25 cellular contexts compared by ENCODE assay signal in the genomic region with DNA sequence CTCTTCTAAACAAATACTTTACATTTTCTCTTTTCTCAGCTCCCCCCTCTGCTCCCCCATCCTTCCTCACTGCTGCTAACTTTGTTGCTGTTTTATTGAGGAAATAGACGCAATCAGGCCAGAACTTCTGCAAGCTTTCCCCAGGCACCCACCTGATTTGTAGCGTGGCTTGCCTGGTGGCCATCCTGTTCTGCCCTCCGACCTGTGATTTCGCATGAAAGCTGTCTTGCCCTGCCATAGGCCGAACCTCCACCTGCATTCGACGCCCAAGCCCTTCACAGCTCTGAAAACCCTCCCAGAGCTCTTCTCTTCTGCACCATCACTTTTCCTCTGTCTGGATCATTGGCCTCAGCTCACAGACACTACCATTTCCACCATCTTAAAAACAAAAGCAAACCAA.
DNase-seq lines count a peak whose midpoint lies in the region; ATAC-seq, FAIRE-seq and TF ChIP-seq lines count a peak whose summit lies in the region.
"Had no signal": no experiment of that assay in that cellular context is flagged by ENCODE, and none has a peak within 500 bp of the region (broad histone marks: within the 10 kb centered on the region; RNA-seq: fewer than 3 reads in every experiment).

No MANE protein-coding gene starts in this region.

- FAIRE-seq in H1 (lab: Jason Lieb, UNC) = no peak
- FAIRE-seq: GM12891 had no signal

- H3K4me1 Mint-ChIP-seq in H9 (peaks cover 18% of the 10 kb centered on the region in 2 experiments), nephron (peaks cover 19% of the 10 kb centered on the region), progenitor cell of endocrine pancreas (ENCODE audit: low read depth) (peaks cover 7% of the 10 kb centered on the region)
- H3K4me1 Mint-ChIP-seq in T-helper 2 cell treated with Interferon-gamma antibody and Interleukin-4, amounts not matched to agents 5 μg/mL and 100 μg/mL, for 36 hours (ENCODE audit: low read depth) = no peaks in the 10 kb centered on the region
- H3K4me1 Mint-ChIP-seq in activated naive CD4-positive, alpha-beta T cell treated with anti-CD3 and anti-CD28 coated beads for 36 hours (ENCODE audit: low read depth) = no peaks in the 10 kb centered on the region

- POLR2A ChIA-PET in H1 (lab: Charles Lee; ENCODE audit: partially characterized antibody) = interaction anchor here (0.9 to 3.1 kb wide), 7 partner anchors 9 to 98 kb away, joined by 3 to 11 read pairs (median 4); no protein-coding TSS in a partner anchor

- H3K14ac ChIP-seq in H9 (ENCODE audit: insufficient read depth, low read length) (no peak overlapping the region), H1 (ENCODE audit: insufficient read length) (no peak overlapping the region)

- no peak for TF ChIP-seq POLR2A in H1 (IDR thresholded peaks at IDR 0.05; ENCODE audit: control extremely low read depth in 1 of 2, low read depth in 2 of 2, low read length in 2 of 2)

- H3K4me3 Mint-ChIP-seq in H9 (peak overlapping the region; percentile 7 to 41; a peak in 4 of 5 replicates), nephron (peak overlapping the region; percentile 47 to 65 (median 55)), progenitor cell of endocrine pancreas (ENCODE audit: low read depth) (peak overlapping the region; percentile 56)
- H3K4me3 Mint-ChIP-seq in T-helper 2 cell treated with Interferon-gamma antibody and Interleukin-4, amounts not matched to agents 5 μg/mL and 100 μg/mL, for 36 hours = no peak overlapping the region
- no peak overlapping the region for H3K4me3 Mint-ChIP-seq in activated naive CD4-positive, alpha-beta T cell treated with anti-CD3 and anti-CD28 coated beads for 36 hours
- H3K4me3 Mint-ChIP-seq: CD4-positive, alpha-beta T cell had no signal

- TF ChIP-seq RAD21 in H1 (IDR thresholded peaks at IDR 0.05 in 1 of 2, conservative IDR thresholded peaks at IDR 0.05 in 1 of 2; ENCODE audit: low read depth in 2 of 2, low read length in 2 of 2) = no peak

- H4K20me1 ChIP-seq in H9 (ENCODE audit: control insufficient read depth, insufficient read depth, insufficient read length) (no peaks in the 10 kb centered on the region), H1 (replicated peaks in 1 of 2; ENCODE audit: control insufficient read depth in 1 of 2, insufficient read depth in 2 of 2, low read length in 2 of 2) (no peaks in the 10 kb centered on the region)

- H4K8ac ChIP-seq in H9 (replicated peaks; ENCODE audit: insufficient read length, low read depth, low read length) (no peak overlapping the region), H1 (ENCODE audit: extremely low read depth, insufficient read depth, low read length) (no peak overlapping the region)

- DNase-seq in H9 (no peak), H1 (ENCODE audit: low read depth in 1 of 2, low spot score in 2 of 2) (no peak), progenitor cell of endocrine pancreas (ENCODE audit: low spot score, unreplicated experiment) (no peak), left lobe of liver (ENCODE audit: low spot score) (no peak)
- no peak for DNase-seq in T-helper 2 cell treated with Interferon-gamma antibody and Interleukin-4, amounts not matched to agents 5 μg/mL and 100 μg/mL, for 36 hours (ENCODE audit: low spot score)
- DNase-seq in activated naive CD4-positive, alpha-beta T cell treated with anti-CD3 and anti-CD28 coated beads for 36 hours = no peak
- DNase-seq: CD4-positive, alpha-beta T cell; COR-L47; DMS 273 treated with DMSO at 0.1 percent for 48 hours; DND-41; HCEC 1CT; NCI-H1105; NCI-H2081; NCI-H2171; NCI-H345; NCI-H524; NCI-H774; NK-92 treated with Interleukin-12 subunit alpha and Interleukin-12 subunit beta, amount 100 ng/mL, for 24 hours; Peyer's patch; SJCRH30 had no signal

- no peak overlapping the region for H3T11ph ChIP-seq in H9 (ENCODE audit: low read length)

- peaks cover 25% of the 10 kb centered on the region for H3K27me3 Mint-ChIP-seq in H9 (ENCODE audit: low read depth)
- no peaks in the 10 kb centered on the region for H3K27me3 Mint-ChIP-seq in nephron (ENCODE audit: low read depth)
- peaks cover 9% of the 10 kb centered on the region for H3K27me3 Mint-ChIP-seq in progenitor cell of endocrine pancreas
- H3K27me3 Mint-ChIP-seq in T-helper 2 cell treated with Interferon-gamma antibody and Interleukin-4, amounts not matched to agents 5 μg/mL and 100 μg/mL, for 36 hours (ENCODE audit: low read depth) = peaks cover 30% of the 10 kb centered on the region
- H3K27me3 Mint-ChIP-seq in activated naive CD4-positive, alpha-beta T cell treated with anti-CD3 and anti-CD28 coated beads for 36 hours (ENCODE audit: low read depth) = peaks cover 36% of the 10 kb centered on the region

- H3K79me1 ChIP-seq in H9 (ENCODE audit: insufficient read depth, low read depth, low read length, poor library complexity, severe bottlenecking) (no peaks in the 10 kb centered on the region), H1 (ENCODE audit: low read depth, low read length) (no peaks in the 10 kb centered on the region)

- no peak for TF ChIP-seq CTCF in H9 (conservative IDR thresholded peaks at IDR 0.05)
- TF ChIP-seq CTCF in H1 (IDR thresholded peaks at IDR 0.05; ENCODE audit: control extremely low read depth in 1 of 3, insufficient read depth in 1 of 3, low read depth in 1 of 3, low read length in 3 of 3) = no peak
- no peak for TF ChIP-seq CTCF in nephron (IDR thresholded peaks at IDR 0.05; ENCODE audit: unreplicated experiment in 3 of 3)
- TF ChIP-seq CTCF in progenitor cell of endocrine pancreas (IDR thresholded peaks at IDR 0.05; ENCODE audit: unreplicated experiment) = no peak

- H3K9ac ChIP-seq in H9 (ENCODE audit: extremely low read depth, insufficient read length, low read length) (no peak overlapping the region), H1 (replicated peaks in 1 of 4; ENCODE audit: extremely low read depth in 1 of 4, low read depth in 3 of 4, low read length in 3 of 4) (no peak overlapping the region)
- H3K9ac ChIP-seq: KMS-11 had no signal

- H3K9me3 Mint-ChIP-seq in H9 = no peaks in the 10 kb centered on the region
- no peaks in the 10 kb centered on the region for H3K9me3 Mint-ChIP-seq in nephron
- H3K9me3 Mint-ChIP-seq in progenitor cell of endocrine pancreas (ENCODE audit: low read depth) = no peaks in the 10 kb centered on the region
- H3K9me3 Mint-ChIP-seq in T-helper 2 cell treated with Interferon-gamma antibody and Interleukin-4, amounts not matched to agents 5 μg/mL and 100 μg/mL, for 36 hours = no peaks in the 10 kb centered on the region
- no peaks in the 10 kb centered on the region for H3K9me3 Mint-ChIP-seq in activated naive CD4-positive, alpha-beta T cell treated with anti-CD3 and anti-CD28 coated beads for 36 hours
- H3K9me3 Mint-ChIP-seq: CD4-positive, alpha-beta T cell had no signal

- H3K27me3 ChIP-seq in H9 (ENCODE audit: insufficient read depth, low read length) = no peaks in the 10 kb centered on the region
- peaks cover 0 to 4% (median 0%) of the 10 kb centered on the region in 4 experiments; a peak in 2 of 7 replicates for H3K27me3 ChIP-seq in H1 (replicated peaks in 1 of 4; ENCODE audit: control insufficient read depth in 3 of 4, extremely low read depth in 1 of 4, insufficient read depth in 3 of 4, low read length in 3 of 4)
- H3K27me3 ChIP-seq: Peyer's patch, SJCRH30 had no signal

- H2BK15ac ChIP-seq in H9 (ENCODE audit: low read depth, low read length) (no peak overlapping the region), H1 (ENCODE audit: low read length) (no peak overlapping the region)

- H4K5ac ChIP-seq in H9 (ENCODE audit: insufficient read length, low read depth, low read length) (no peak overlapping the region), H1 (ENCODE audit: insufficient read length, low read depth, low read length) (no peak overlapping the region)

- H3K36me3 Mint-ChIP-seq in H9 (ENCODE audit: insufficient read depth in 1 of 3, low read depth in 3 of 3) (no peaks in the 10 kb centered on the region; a peak in 1 of 7 replicates), nephron (ENCODE audit: low read depth) (no peaks in the 10 kb centered on the region), progenitor cell of endocrine pancreas (ENCODE audit: insufficient read depth) (no peaks in the 10 kb centered on the region)
- H3K36me3 Mint-ChIP-seq in T-helper 2 cell treated with Interferon-gamma antibody and Interleukin-4, amounts not matched to agents 5 μg/mL and 100 μg/mL, for 36 hours (ENCODE audit: low read depth) = no peaks in the 10 kb centered on the region
- H3K36me3 Mint-ChIP-seq in activated naive CD4-positive, alpha-beta T cell treated with anti-CD3 and anti-CD28 coated beads for 36 hours (ENCODE audit: low read depth) = no peaks in the 10 kb centered on the region

- H2BK5ac ChIP-seq in H9 (ENCODE audit: insufficient read length, low read length) (no peak overlapping the region), H1 (ENCODE audit: low read depth, low read length) (no peak overlapping the region)

- H2BK20ac ChIP-seq in H9 (ENCODE audit: low read depth, low read length, poor library complexity, severe bottlenecking) (no peak overlapping the region), H1 (ENCODE audit: low read length) (peak overlapping the region; percentile 23)

- intact Hi-C loops in activated naive CD4-positive, alpha-beta T cell treated with anti-CD3 and anti-CD28 coated beads for 36 hours (cut with micrococcal nuclease) = no loop called here

- no peak overlapping the region for H2AK5ac ChIP-seq in H9 (ENCODE audit: insufficient read length, low read length)
- peak overlapping the region; percentile 32 for H2AK5ac ChIP-seq in H1 (ENCODE audit: low read depth, low read length)

- H3K23ac ChIP-seq in H9 (ENCODE audit: insufficient read length, low read depth, low read length) (no peak overlapping the region), H1 (ENCODE audit: insufficient read length) (no peak overlapping the region)

- H3K9me3 ChIP-seq in H9 (ENCODE audit: control insufficient read depth, low read depth, low read length) = no peaks in the 10 kb centered on the region
- H3K9me3 ChIP-seq in H1 (ENCODE audit: insufficient read depth in 2 of 2, low read depth in 1 of 2, low read length in 1 of 2) = no peaks in the 10 kb centered on the region
- H3K9me3 ChIP-seq: Peyer's patch, SJCRH30 had no signal

- no CpG with 5 or more reads among the region's 7 CpGs for WGBS in H9 (ENCODE audit: extremely low coverage, insufficient read length, low lambda C conversion rate)
- WGBS in H1 (ENCODE audit: extremely low coverage in 1 of 2, insufficient coverage in 1 of 2, insufficient read length in 1 of 2, insufficient replicate concordance in 2 of 2, low coverage in 1 of 2, low lambda C conversion rate in 2 of 2, missing lambda C conversion rate in 1 of 2), 2 experiments = 83% methylated on average over 7 of the region's 7 CpGs; no CpG with 5 or more reads in 1 of the 2 experiments

- H3K79me2 ChIP-seq in H9 (ENCODE audit: insufficient read depth, low read length) (no peaks in the 10 kb centered on the region), H1 (ENCODE audit: control insufficient read depth in 1 of 2, insufficient read depth in 2 of 2, low read length in 2 of 2) (no peaks in the 10 kb centered on the region)

- no peaks in the 10 kb centered on the region for H3K36me3 ChIP-seq in H1 (ENCODE audit: control insufficient read depth in 2 of 4, insufficient read depth in 4 of 4, low read length in 3 of 4)
- H3K36me3 ChIP-seq: Peyer's patch, SJCRH30 had no signal

- CTCF ChIA-PET in H1 (lab: Charles Lee; ENCODE audit: partially characterized antibody) = interaction anchor here (0.6 to 1.9 kb wide), 11 partner anchors 12 to 508 kb away, joined by 3 to 7 read pairs (median 3); no protein-coding TSS in a partner anchor
- CTCF ChIA-PET in activated naive CD4-positive, alpha-beta T cell treated with anti-CD3 and anti-CD28 coated beads for 36 hours (lab: Charles Lee) = no interaction called here

- no peaks in the 10 kb centered on the region for H3K23me2 ChIP-seq in H9 (ENCODE audit: insufficient read length, low read depth, low read length, poor library complexity, severe bottlenecking)
- peaks cover 3% of the 10 kb centered on the region; the same call in 1 of the 2 replicates for H3K23me2 ChIP-seq in H1 (ENCODE audit: low read depth, low read length)

- H3K27ac Mint-ChIP-seq in H9 = no peak overlapping the region; a peak in 1 of 7 replicates
- H3K27ac Mint-ChIP-seq in nephron = peak overlapping the region; percentile 10 to 58 (median 44)
- H3K27ac Mint-ChIP-seq in progenitor cell of endocrine pancreas = peak overlapping the region; percentile 26
- no peak overlapping the region for H3K27ac Mint-ChIP-seq in T-helper 2 cell treated with Interferon-gamma antibody and Interleukin-4, amounts not matched to agents 5 μg/mL and 100 μg/mL, for 36 hours
- H3K27ac Mint-ChIP-seq in activated naive CD4-positive, alpha-beta T cell treated with anti-CD3 and anti-CD28 coated beads for 36 hours = no peak overlapping the region
- H3K27ac Mint-ChIP-seq: CD4-positive, alpha-beta T cell had no signal

- H3K18ac ChIP-seq in H9 (ENCODE audit: insufficient read length, low read depth, low read length) = no peak overlapping the region
- H3K18ac ChIP-seq in H1 (ENCODE audit: extremely low read depth, low read length) = no peak overlapping the region

- no peak overlapping the region for H4K91ac ChIP-seq in H9 (ENCODE audit: insufficient read length, low read depth, low read length)
- peak overlapping the region; percentile 31 for H4K91ac ChIP-seq in H1 (replicated peaks; ENCODE audit: insufficient read length, low read length)

- peaks cover 3% of the 10 kb centered on the region; the same call in 1 of the 2 replicates for H3K4me1 ChIP-seq in H9 (ENCODE audit: insufficient read depth, low read length)
- peaks cover 2 to 6% (median 3%) of the 10 kb centered on the region in 4 experiments for H3K4me1 ChIP-seq in H1 (replicated peaks in 1 of 4; ENCODE audit: control insufficient read depth in 3 of 4, insufficient read depth in 4 of 4, low read length in 3 of 4)
- H3K4me1 ChIP-seq: SJCRH30 had no signal

- H3K4me2 ChIP-seq in H9 (ENCODE audit: insufficient read depth, insufficient read length, low read length) (no peak overlapping the region), H1 (ENCODE audit: insufficient read depth in 1 of 2, low read depth in 2 of 2, low read length in 2 of 2) (no peak overlapping the region; a peak in 1 of 4 replicates)
- H3K4me2 ChIP-seq: KMS-11 had no signal

- H3K4ac ChIP-seq in H9 (ENCODE audit: low read depth, low read length) (no peak overlapping the region), H1 (replicated peaks; ENCODE audit: insufficient read length, low read depth, low read length) (no peak overlapping the region)

- no peak overlapping the region for H2BK120ac ChIP-seq in H9 (ENCODE audit: low read depth, low read length, poor library complexity, severe bottlenecking)
- no peak overlapping the region for H2BK120ac ChIP-seq in H1 (replicated peaks; ENCODE audit: low read depth, low read length)

- TF ChIP-seq EP300 in H1 (IDR thresholded peaks at IDR 0.05; ENCODE audit: borderline replicate concordance in 1 of 2, low read depth in 2 of 2, low read length in 2 of 2) = no peak

- H3K4me3 ChIP-seq in H1 (ENCODE audit: extremely low read depth in 1 of 4, insufficient read depth in 2 of 4, low read depth in 3 of 4, low read length in 4 of 4) = no peak overlapping the region
- H3K4me3 ChIP-seq: Peyer's patch, SJCRH30 had no signal

- H2AFZ ChIP-seq in H9 (ENCODE audit: low read length) = no peak overlapping the region
- H2AFZ ChIP-seq in H1 (ENCODE audit: low read length) = no peak overlapping the region

- H3K27ac ChIP-seq in H9 (ENCODE audit: insufficient read length, low read depth, low read length) = no peak overlapping the region
- no peak overlapping the region for H3K27ac ChIP-seq in H1 (ENCODE audit: low read depth, low read length)
- H3K27ac ChIP-seq: HL-60, KMS-11, SJCRH30 had no signal

- H3K56ac ChIP-seq in H9 (ENCODE audit: insufficient read length, low read depth, low read length) = no peak overlapping the region
- H3K56ac ChIP-seq in H1 (replicated peaks; ENCODE audit: insufficient read length, low read depth, low read length) = no peak overlapping the region

- ATAC-seq in left lobe of liver (no peak), HG03460 (IDR thresholded peaks at IDR 0.05; ENCODE audit: unreplicated experiment) (no peak)

- H2BK12ac ChIP-seq in H9 (ENCODE audit: insufficient read length, low read depth, low read length) (no peak overlapping the region), H1 (ENCODE audit: low read depth, low read length) (no peak overlapping the region)

Comparison
In these comparisons a context has a peak if more than half of its experiments do, and no peak if none do; other contexts are left out.
1. H3K27ac Mint-ChIP-seq: peak in nephron (3 of 3) and progenitor cell of endocrine pancreas (single experiment); none in H9 (0 of 3), T-helper 2 cell treated with Interferon-gamma antibody and Interleukin-4, amounts not matched to agents 5 μg/mL and 100 μg/mL, for 36 hours (single experiment) and activated naive CD4-positive, alpha-beta T cell treated with anti-CD3 and anti-CD28 coated beads for 36 hours (single experiment).
2. H3K4me3 Mint-ChIP-seq: peak in H9 (2 of 2), nephron (3 of 3) and progenitor cell of endocrine pancreas (single experiment); none in T-helper 2 cell treated with Interferon-gamma antibody and Interleukin-4, amounts not matched to agents 5 μg/mL and 100 μg/mL, for 36 hours (single experiment) and activated naive CD4-positive, alpha-beta T cell treated with anti-CD3 and anti-CD28 coated beads for 36 hours (single experiment).